In genomic region chr6:115984809-115985208, GRCh38 we compare ENCODE assay signal across 10 cellular contexts.
"Had no signal": no experiment of that assay in that cellular context is flagged by ENCODE, and none has a peak within 500 bp of the region (broad histone marks: within the 10 kb centered on the region; RNA-seq: fewer than 3 reads in every experiment).

No MANE protein-coding gene starts in this region.

- H3K27ac ChIP-seq: GM23248 had no signal

- H3K4me2 ChIP-seq: GM23338 had no signal

- ATAC-seq: GM23338, HCT116 had no signal

- H3K4me1 ChIP-seq: HAP-1 had no signal

- H3K9ac ChIP-seq: GM23248 had no signal

- H3K9me3 ChIP-seq: HAP-1 had no signal

- DNase-seq: GM23248, GOT3, H7, H9, HFFc6 had no signal

- H3K36me3 ChIP-seq: HAP-1 had no signal

- H2AFZ ChIP-seq: GM23248, GM23338 had no signal

- FAIRE-seq: H1, H54 had no signal

- H3K4me3 ChIP-seq: GM23248, GM23338, HAP-1 had no signal
